1 cellular context compared by ENCODE assay signal in the genomic region with DNA sequence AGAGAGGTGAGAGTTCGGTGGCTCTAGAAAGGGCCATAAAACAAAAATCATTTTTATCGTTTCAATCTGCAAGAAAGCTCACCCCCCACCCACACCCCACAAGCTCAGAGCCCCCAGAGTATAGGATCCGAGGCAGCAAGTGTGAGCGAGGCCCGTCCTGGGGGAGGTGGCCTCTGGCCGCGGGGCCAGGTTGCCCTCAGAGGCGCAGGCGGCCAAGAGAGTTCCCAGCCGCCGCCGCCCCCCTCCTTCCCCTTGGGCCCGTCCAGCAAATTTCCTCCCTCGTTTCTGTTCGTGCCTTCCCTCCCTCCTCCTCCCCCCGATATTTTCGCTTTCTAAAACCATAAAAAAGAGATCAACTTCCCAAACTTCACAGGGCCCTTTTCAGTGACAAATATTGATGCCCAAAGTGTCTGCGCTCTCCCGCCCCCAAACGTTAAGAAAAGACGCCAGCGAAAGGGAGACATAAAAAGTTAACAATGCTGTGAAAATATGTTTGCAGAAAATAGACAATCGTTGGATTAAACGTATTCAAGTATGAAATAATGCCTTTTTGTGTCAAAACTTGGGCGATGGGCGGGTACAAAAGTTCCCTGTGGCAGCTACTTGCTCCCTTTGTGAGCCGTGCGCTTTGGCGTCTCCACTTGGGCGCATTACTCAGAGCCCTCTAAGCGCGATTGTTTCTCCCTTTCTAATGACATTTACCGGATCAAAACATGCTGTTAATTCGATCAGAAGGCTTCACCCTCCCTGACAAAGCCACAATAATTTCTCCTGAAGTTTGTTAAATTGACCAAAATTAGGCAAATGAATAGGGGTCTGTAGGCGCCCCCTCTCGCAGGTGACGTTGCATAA.
TF ChIP-seq lines count a peak whose summit lies in the region.

No MANE protein-coding gene starts in this region.

TF ChIP-seq in endothelial cell of umbilical vein, 7 proteins besides CTCF, POLR2A, EP300 and RAD21:
- no peak for TF ChIP-seq MYC (IDR thresholded peaks at IDR 0.05; ENCODE audit: low read depth, low read length)
- TF ChIP-seq EZH2 (IDR thresholded peaks at IDR 0.05; ENCODE audit: borderline replicate concordance, low read depth, low read length, severe bottlenecking): peak; percentile 51
